15 cellular contexts compared by ENCODE assay signal in genomic region chr9:14907360-14907685, GRCh38. TPM values are rescaled to one million over a fixed set of nuclear protein-coding genes. Genes with fewer than 3 reads are reported as not detected.
DNase-seq lines count a peak whose midpoint lies in the region; ATAC-seq and TF ChIP-seq lines count a peak whose summit lies in the region.
"Had no signal": no experiment of that assay in that cellular context is flagged by ENCODE, and none has a peak within 500 bp of the region (broad histone marks: within the 10 kb centered on the region; RNA-seq: fewer than 3 reads in every experiment).

No MANE protein-coding gene starts in this region.

- H3K27ac ChIP-seq in HEK293 (ENCODE audit: extremely low read depth, low read depth, low read length) = peak overlapping the region; percentile 51
- H3K27ac ChIP-seq: left lung, upper lobe of left lung had no signal

- DNase-seq in DMS79 treated with DMSO at 0.1 percent for 48 hours (lab: John Stamatoyannopoulos, UW) (peak; percentile 68), neural crest cell (ENCODE audit: low read depth, low spot score) (no peak), NCI-H446 (lab: John Stamatoyannopoulos, UW) (no peak)
- DNase-seq in stimulated activated CD4-positive, alpha-beta T cell treated with anti-CD3 and anti-CD28 coated beads, Interleukin-1b, Interleukin-23, amount 100 ng/mL, for 48 hours = no peak
- DNase-seq: activated CD4-positive, alpha-beta memory T cell treated with anti-CD3 and anti-CD28 coated beads, Interleukin-2, amount 10 ng/mL, durations not matched to agents 7 days and 5 days; AML-193; cortex of kidney; glutamatergic neuron; left lung; SHP77 treated with DMSO at 0.1 percent for 48 hours; upper lobe of left lung had no signal

- H3K36me3 ChIP-seq in HEK293 (ENCODE audit: control insufficient read depth in 2 of 2, insufficient read depth in 1 of 2, low read length in 2 of 2) = no peaks in the 10 kb centered on the region
- H3K36me3 ChIP-seq: left lung, upper lobe of left lung had no signal

- H3K4me1 Mint-ChIP-seq in brain = peaks cover 35% of the 10 kb centered on the region
- H3K4me1 Mint-ChIP-seq in neural crest cell = peaks cover 40% of the 10 kb centered on the region
- H3K4me1 Mint-ChIP-seq: activated CD4-positive, alpha-beta memory T cell treated with anti-CD3 and anti-CD28 coated beads, Interleukin-2, amount 10 ng/mL, durations not matched to agents 7 days and 5 days had no signal

- POLR2A ChIA-PET in HEK293 (lab: Yijun Ruan, JAX) = no interaction called here

- peak overlapping the region in 3 of 5 experiments; percentile 8 to 71 (median 34) for H3K4me3 Mint-ChIP-seq in brain
- peak overlapping the region; percentile 74 for H3K4me3 Mint-ChIP-seq in neural crest cell
- H3K4me3 Mint-ChIP-seq: activated CD4-positive, alpha-beta memory T cell treated with anti-CD3 and anti-CD28 coated beads, Interleukin-2, amount 10 ng/mL, durations not matched to agents 7 days and 5 days; natural killer cell treated with Interleukin-12 subunit alpha and Interleukin-12 subunit beta and Interleukin-15 and Interleukin-18, amount 100 ng/mL, for 72 hours had no signal

- H3K4me3 ChIP-seq in HEK293 (ENCODE audit: low read depth, low read length) = no peak overlapping the region
- H3K4me3 ChIP-seq: left lung, upper lobe of left lung had no signal

- TF ChIP-seq CTCF in HEK293 (tag by site-specific recombination; IDR thresholded peaks at IDR 0.05) (no peak), brain (conservative IDR thresholded peaks at IDR 0.05) (no peak), neural crest cell (conservative IDR thresholded peaks at IDR 0.05) (no peak)

- peaks cover 26% of the 10 kb centered on the region for H3K4me1 ChIP-seq in HEK293 (ENCODE audit: control insufficient read depth, insufficient read depth, low read length)
- H3K4me1 ChIP-seq: left lung, upper lobe of left lung had no signal

- H3K27ac Mint-ChIP-seq in brain (peak overlapping the region in 1 of 5 experiments; percentile 39), neural crest cell (ENCODE audit: unreplicated experiment) (no peak overlapping the region)
- H3K27ac Mint-ChIP-seq: activated CD4-positive, alpha-beta memory T cell treated with anti-CD3 and anti-CD28 coated beads, Interleukin-2, amount 10 ng/mL, durations not matched to agents 7 days and 5 days; natural killer cell treated with Interleukin-12 subunit alpha and Interleukin-12 subunit beta and Interleukin-15 and Interleukin-18, amount 100 ng/mL, for 72 hours had no signal

- H3K9me3 Mint-ChIP-seq in brain (peaks cover 0 to 2% (median 0%) of the 10 kb centered on the region in 5 experiments), neural crest cell (peaks cover 3% of the 10 kb centered on the region)
- H3K9me3 Mint-ChIP-seq: activated CD4-positive, alpha-beta memory T cell treated with anti-CD3 and anti-CD28 coated beads, Interleukin-2, amount 10 ng/mL, durations not matched to agents 7 days and 5 days; natural killer cell treated with Interleukin-12 subunit alpha and Interleukin-12 subunit beta and Interleukin-15 and Interleukin-18, amount 100 ng/mL, for 72 hours had no signal

- no peak for ATAC-seq in GM19023 (IDR thresholded peaks at IDR 0.05; ENCODE audit: unreplicated experiment)
- ATAC-seq: left lung; natural killer cell treated with Interleukin-12 subunit alpha and Interleukin-12 subunit beta and Interleukin-15 and Interleukin-18, amount 100 ng/mL, for 72 hours had no signal

- no peaks in the 10 kb centered on the region for H3K27me3 Mint-ChIP-seq in brain
- H3K27me3 Mint-ChIP-seq in neural crest cell (ENCODE audit: low read depth) = no peaks in the 10 kb centered on the region
- H3K27me3 Mint-ChIP-seq: activated CD4-positive, alpha-beta memory T cell treated with anti-CD3 and anti-CD28 coated beads, Interleukin-2, amount 10 ng/mL, durations not matched to agents 7 days and 5 days; natural killer cell treated with Interleukin-12 subunit alpha and Interleukin-12 subunit beta and Interleukin-15 and Interleukin-18, amount 100 ng/mL, for 72 hours had no signal

- CTCF ChIA-PET in HEK293 (lab: Yijun Ruan, JAX) = no interaction called here

- H3K9me3 ChIP-seq in HEK293 (ENCODE audit: control insufficient read depth, insufficient read depth, low read depth, low read length) = no peaks in the 10 kb centered on the region
- H3K9me3 ChIP-seq: left lung, upper lobe of left lung had no signal

- H3K36me3 Mint-ChIP-seq in brain (no peaks in the 10 kb centered on the region), neural crest cell (ENCODE audit: low read depth) (peaks cover 8% of the 10 kb centered on the region)
- H3K36me3 Mint-ChIP-seq: natural killer cell treated with Interleukin-12 subunit alpha and Interleukin-12 subunit beta and Interleukin-15 and Interleukin-18, amount 100 ng/mL, for 72 hours had no signal

TF ChIP-seq in HEK293, 187 proteins besides CTCF, POLR2A, EP300 and RAD21:
- 0 out of 2 replicates have a peak, but pooled peaks have one; percentile 5 for TF ChIP-seq MEIS1 (CRISPR knock-in tag; IDR thresholded peaks at IDR 0.05; ENCODE audit: borderline replicate concordance)
- peak; percentile 41; the same call in 1 of the 2 replicates for TF ChIP-seq TCF7L2 (IDR thresholded peaks at IDR 0.05; ENCODE audit: borderline replicate concordance, low read depth, low read length)
- TF ChIP-seq OSR2 (tag by site-specific recombination; IDR thresholded peaks at IDR 0.05) = peak; percentile 36; the same call in 1 of the 2 replicates
- TF ChIP-seq GLI2 (tag by site-specific recombination; IDR thresholded peaks at IDR 0.05; ENCODE audit: borderline replicate concordance, low read depth) = no peak

RNA-seq across cellular contexts. Expression of gene FREM1, which starts 2.9 kb away (rescaled TPM):
- polyA plus RNA-seq in brain (ENCODE audit: insufficient read depth, low read depth, low replicate concordance) = 0.61 TPM
- 57.5 and 57.7 TPM in 2 replicates for total RNA-seq in neural crest cell
- total RNA-seq: activated CD4-positive, alpha-beta memory T cell treated with anti-CD3 and anti-CD28 coated beads, Interleukin-2, amount 10 ng/mL, durations not matched to agents 7 days and 5 days; natural killer cell treated with Interleukin-12 subunit alpha and Interleukin-12 subunit beta and Interleukin-15 and Interleukin-18, amount 100 ng/mL, for 72 hours had no signal
